Comparison of ENCODE assay signal across 8 cellular contexts in the genomic region with DNA sequence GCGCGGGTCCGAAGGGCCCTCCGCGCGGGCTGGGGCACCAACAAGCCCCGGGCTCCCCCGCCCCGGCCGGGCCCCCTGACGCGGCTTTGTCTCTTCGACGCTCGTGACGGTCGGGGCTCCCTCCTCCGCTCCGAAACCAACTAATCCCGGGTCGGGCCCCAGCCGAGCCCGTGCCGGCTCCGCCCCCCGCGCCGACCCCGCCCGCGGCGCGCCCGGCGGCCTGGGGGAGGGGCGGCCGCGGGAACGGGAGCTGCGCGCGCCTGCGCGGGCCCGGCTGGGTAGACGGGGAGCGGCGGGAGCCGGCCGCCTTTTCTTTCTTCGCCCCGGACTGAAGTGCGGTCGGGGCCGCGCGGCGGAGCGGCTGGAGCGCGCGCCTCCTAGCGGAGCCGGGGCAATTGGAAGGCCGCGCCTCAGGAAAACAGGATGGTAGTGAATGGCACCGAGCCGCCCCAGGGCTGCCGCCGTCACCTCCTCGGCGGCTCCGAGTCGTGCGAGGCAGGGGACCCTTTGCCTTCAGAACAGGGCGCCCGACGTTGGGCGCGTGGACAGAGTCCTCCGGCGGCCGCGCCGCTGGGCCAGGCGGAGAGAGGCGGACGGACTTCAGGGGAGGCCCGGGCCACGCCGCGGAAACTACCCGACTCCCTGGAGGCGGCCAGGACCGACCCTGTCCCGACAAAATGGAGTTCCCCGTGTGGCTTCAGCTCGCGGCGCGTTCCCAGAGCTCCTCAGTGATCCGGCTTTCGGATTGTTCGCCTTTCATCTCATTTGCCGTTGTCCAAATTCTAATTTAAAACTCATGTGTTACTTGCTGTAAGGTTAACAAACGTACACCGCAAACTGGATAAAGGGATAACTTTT. TPM values are rescaled to one million over a fixed set of nuclear protein-coding genes. Genes with fewer than 3 reads are reported as not detected.
DNase-seq lines count a peak whose midpoint lies in the region; ATAC-seq, FAIRE-seq and TF ChIP-seq lines count a peak whose summit lies in the region.

A gene with protein sequence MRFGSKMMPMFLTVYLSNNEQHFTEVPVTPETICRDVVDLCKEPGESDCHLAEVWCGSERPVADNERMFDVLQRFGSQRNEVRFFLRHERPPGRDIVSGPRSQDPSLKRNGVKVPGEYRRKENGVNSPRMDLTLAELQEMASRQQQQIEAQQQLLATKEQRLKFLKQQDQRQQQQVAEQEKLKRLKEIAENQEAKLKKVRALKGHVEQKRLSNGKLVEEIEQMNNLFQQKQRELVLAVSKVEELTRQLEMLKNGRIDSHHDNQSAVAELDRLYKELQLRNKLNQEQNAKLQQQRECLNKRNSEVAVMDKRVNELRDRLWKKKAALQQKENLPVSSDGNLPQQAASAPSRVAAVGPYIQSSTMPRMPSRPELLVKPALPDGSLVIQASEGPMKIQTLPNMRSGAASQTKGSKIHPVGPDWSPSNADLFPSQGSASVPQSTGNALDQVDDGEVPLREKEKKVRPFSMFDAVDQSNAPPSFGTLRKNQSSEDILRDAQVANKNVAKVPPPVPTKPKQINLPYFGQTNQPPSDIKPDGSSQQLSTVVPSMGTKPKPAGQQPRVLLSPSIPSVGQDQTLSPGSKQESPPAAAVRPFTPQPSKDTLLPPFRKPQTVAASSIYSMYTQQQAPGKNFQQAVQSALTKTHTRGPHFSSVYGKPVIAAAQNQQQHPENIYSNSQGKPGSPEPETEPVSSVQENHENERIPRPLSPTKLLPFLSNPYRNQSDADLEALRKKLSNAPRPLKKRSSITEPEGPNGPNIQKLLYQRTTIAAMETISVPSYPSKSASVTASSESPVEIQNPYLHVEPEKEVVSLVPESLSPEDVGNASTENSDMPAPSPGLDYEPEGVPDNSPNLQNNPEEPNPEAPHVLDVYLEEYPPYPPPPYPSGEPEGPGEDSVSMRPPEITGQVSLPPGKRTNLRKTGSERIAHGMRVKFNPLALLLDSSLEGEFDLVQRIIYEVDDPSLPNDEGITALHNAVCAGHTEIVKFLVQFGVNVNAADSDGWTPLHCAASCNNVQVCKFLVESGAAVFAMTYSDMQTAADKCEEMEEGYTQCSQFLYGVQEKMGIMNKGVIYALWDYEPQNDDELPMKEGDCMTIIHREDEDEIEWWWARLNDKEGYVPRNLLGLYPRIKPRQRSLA (minus strand): TSS at position 138 of the 858 bp plus-strand sequence. CDS start 267 bp downstream, outside the sequence.

- intact Hi-C loops in heart left ventricle (cut with DNase I) = loop anchor here in 5 of 10 donors (1.0 to 10.0 kb wide), 6 partner anchors 33 to 141 kb away; a partner anchor contains a TSS
- intact Hi-C loops in posterior vena cava (cut with DNase I) = no loop called here
- intact Hi-C loops in upper lobe of right lung (cut with DNase I) = no loop called here

- TF ChIP-seq CTCF in heart left ventricle (IDR thresholded peaks at IDR 0.05) (peak; percentile 49 to 92 (median 72)), upper lobe of right lung (IDR thresholded peaks at IDR 0.05) (peak; percentile 60)

- H3K27ac ChIP-seq in adipose tissue (ENCODE audit: low read depth, low read length) (peak within 1 kb of the TSS; percentile 94), heart left ventricle (peak within 1 kb of the TSS; percentile 96 to 100 (median 99)), upper lobe of right lung (peak within 1 kb of the TSS; percentile 100)

- TF ChIP-seq POLR2A in GM12892 (IDR thresholded peaks at IDR 0.05; ENCODE audit: low read depth, low read length) = peak; percentile 77
- peak; percentile 43 to 80 for TF ChIP-seq POLR2A in heart left ventricle (IDR thresholded peaks at IDR 0.05)

- no peaks in the 10 kb centered on the region for H3K36me3 Mint-ChIP-seq in T-cell

- no peaks in the 10 kb centered on the region for H3K27me3 ChIP-seq in heart left ventricle
- H3K27me3 ChIP-seq in upper lobe of right lung = no peaks in the 10 kb centered on the region

- no peaks in the 10 kb centered on the region for H3K27me3 Mint-ChIP-seq in T-cell

- H3K4me3 ChIP-seq in heart left ventricle (peak within 1 kb of the TSS; percentile 75 to 95 (median 90)), upper lobe of right lung (peak within 1 kb of the TSS; percentile 84)

- H3K9me3 Mint-ChIP-seq in T-cell = no peaks in the 10 kb centered on the region

- ATAC-seq in HG02759 (IDR thresholded peaks at IDR 0.05; ENCODE audit: unreplicated experiment) (peak; percentile 74), T-cell (replicated peaks in 1 of 4) (peak; percentile 84 to 90 (median 86)), heart left ventricle (peak; percentile 88 to 97 (median 94)), upper lobe of right lung (peak; percentile 96)

- H3K27ac Mint-ChIP-seq in T-cell = peak within 1 kb of the TSS; percentile 96 to 97

- 1% methylated on average over 92 to 107 of the region's 107 CpGs for WGBS in adipose tissue, 3 donors
- WGBS in heart left ventricle, 4 donors = 0 to 1% (median 1%) methylated on average over 20 to 107 of the region's 107 CpGs

- CTCF ChIA-PET in T-cell (lab: Charles Lee) = interaction anchor here in 1 of 2 donors (0.6 to 2.5 kb wide), 5 partner anchors 13 to 53 kb away, joined by 3 to 10 read pairs (median 10); no protein-coding TSS in a partner anchor

- peak; percentile 61 for DNase-seq in GM12892 (ENCODE audit: insufficient read length)
- peak; percentile 88 for DNase-seq in NCI-H1105 treated with DMSO at 0.1 percent for 48 hours (lab: John Stamatoyannopoulos, UW)
- DNase-seq in T-cell = peak; percentile 73 to 87 (median 81)
- DNase-seq in heart left ventricle = peak; percentile 90 to 96 (median 92)
- peak; percentile 97 for DNase-seq in posterior vena cava (ENCODE audit: low spot score)
- DNase-seq in upper lobe of right lung = peak; percentile 96

- no peaks in the 10 kb centered on the region for H3K9me3 ChIP-seq in heart left ventricle
- no peaks in the 10 kb centered on the region for H3K9me3 ChIP-seq in upper lobe of right lung

- FAIRE-seq in GM12892 (lab: Jason Lieb, UNC) = peak; percentile 82

- peak within 1 kb of the TSS; percentile 94 to 97 (median 96) for H3K4me3 Mint-ChIP-seq in T-cell

- H3K36me3 ChIP-seq in heart left ventricle (no peaks in the 10 kb centered on the region), upper lobe of right lung (no peaks in the 10 kb centered on the region)

- POLR2A ChIA-PET in T-cell (lab: Charles Lee) = interaction anchor here (0.6 to 3.2 kb wide), 8 partner anchors 10 to 54 kb away, joined by 3 to 22 read pairs (median 3); no protein-coding TSS in a partner anchor

- H3K4me1 Mint-ChIP-seq in T-cell = peaks cover 35 to 52% (median 38%) of the 10 kb centered on the region in 3 donors

- peaks cover 0 to 46% (median 33%) of the 10 kb centered on the region in 12 donors for H3K4me1 ChIP-seq in heart left ventricle
- H3K4me1 ChIP-seq in upper lobe of right lung = peaks cover 34% of the 10 kb centered on the region

RNA-seq across cellular contexts. Expression of the gene that starts here (rescaled TPM):
- 12.6 TPM for polyA plus RNA-seq in GM12892 (2012; ENCODE audit: missing spikeins)
- total RNA-seq in T-cell = 10 to 100 TPM; 46.9 to 84.0 (median 53.1) TPM
- 10 to 100 TPM in 2 of 3 donors, 1 to 10 TPM in 1; 6.4 to 13.9 (median 12.0) TPM for polyA plus RNA-seq in adipose tissue
- 10 to 100 TPM; 14.9 to 44.8 (median 23.4) TPM for total RNA-seq in heart left ventricle
- polyA plus RNA-seq in heart left ventricle = 10 to 100 TPM in 1 of 2 donors, 1 to 10 TPM in 1; 4.6 to 15.4 TPM
- 10 to 100 TPM; 39.6 to 54.4 TPM for total RNA-seq in posterior vena cava
- 64.4 TPM for total RNA-seq in upper lobe of right lung

Comparison
In these comparisons a context has a peak if more than half of its experiments do, and no peak if none do; other contexts are left out.
1. Peak in every context shown above with its lines: DNase-seq, ATAC-seq, H3K4me3 ChIP-seq and H3K27ac ChIP-seq.